Comparison of ENCODE assay signal across 28 cellular contexts in the genomic region with DNA sequence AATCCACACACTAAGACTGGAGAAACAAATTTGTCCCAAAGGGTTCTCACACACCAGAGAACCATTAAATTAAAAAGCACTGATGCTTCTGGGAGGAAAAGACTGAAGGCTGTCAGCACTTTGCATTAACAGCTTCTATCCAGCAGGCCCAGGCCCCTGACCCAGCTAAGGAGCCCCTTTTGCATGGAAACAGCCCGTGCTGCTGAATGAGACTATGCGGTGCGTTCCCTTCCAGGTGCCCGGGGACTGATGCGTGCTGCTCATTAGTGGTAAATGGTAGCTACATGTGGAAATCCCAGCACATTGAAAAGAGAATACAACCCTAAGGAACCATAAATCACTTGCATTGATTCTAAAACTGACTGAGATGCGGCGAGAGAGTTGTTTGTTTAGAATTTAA.
"Had no signal": no experiment of that assay in that cellular context is flagged by ENCODE, and none has a peak within 500 bp of the region (broad histone marks: within the 10 kb centered on the region; RNA-seq: fewer than 3 reads in every experiment).

No MANE protein-coding gene starts in this region.

- H3K27ac ChIP-seq: breast epithelium, epithelial cell of prostate, esophagus squamous epithelium, ovary, sigmoid colon, upper lobe of left lung, vagina had no signal

- H3K27ac Mint-ChIP-seq: activated B cell treated with CpG ODN at 0.5 μM for 24 hours; activated CD8-positive, alpha-beta memory T cell treated with anti-CD3 and anti-CD28 coated beads, Interleukin-2, amount 10 ng/mL, durations not matched to agents 7 days and 5 days; activated CD8-positive, alpha-beta T cell treated with anti-CD3 and anti-CD28 coated beads, Interleukin-2, amount 10 ng/mL, durations not matched to agents 7 days and 5 days; activated naive CD4-positive, alpha-beta T cell treated with anti-CD3 and anti-CD28 coated beads, Interleukin-2, amount 50 U/mL, for 24 hours; activated naive CD8-positive, alpha-beta T cell treated with anti-CD3 and anti-CD28 coated beads, Interleukin-2, amount 50 U/mL, for 24 hours; activated T-helper 2 cell treated with anti-CD3 and anti-CD28 coated beads, Interferon-gamma antibody, Interleukin-2, Interleukin-4, amounts not matched to agents 10 μg/mL and 5 μg/mL and 100 μg/mL, durations not matched to agents 14 hours and 24 hours and 36 hours; natural killer cell treated with Interleukin-12 subunit alpha and Interleukin-12 subunit beta and Interleukin-15 and Interleukin-18, amount 100 ng/mL, for 72 hours; stimulated activated effector memory CD8-positive, alpha-beta T cell treated with anti-CD3 and anti-CD28 coated beads, Interleukin-12 subunit alpha, Interleukin-12 subunit beta, amount 100 ng/mL, for 72 hours; stimulated activated naive CD8-positive, alpha-beta T cell treated with anti-CD3 and anti-CD28 coated beads, Interleukin-15, amount 100 ng/mL, for 72 hours had no signal

- H3K9me3 Mint-ChIP-seq: activated B cell treated with CpG ODN at 0.5 μM for 24 hours; activated naive CD4-positive, alpha-beta T cell treated with anti-CD3 and anti-CD28 coated beads, Interleukin-2, amount 50 U/mL, for 24 hours; activated naive CD8-positive, alpha-beta T cell treated with anti-CD3 and anti-CD28 coated beads, Interleukin-2, amount 50 U/mL, for 24 hours; activated T-helper 2 cell treated with anti-CD3 and anti-CD28 coated beads, Interferon-gamma antibody, Interleukin-2, Interleukin-4, amounts not matched to agents 10 μg/mL and 5 μg/mL and 100 μg/mL, durations not matched to agents 14 hours and 24 hours and 36 hours; natural killer cell treated with Interleukin-12 subunit alpha and Interleukin-12 subunit beta and Interleukin-15 and Interleukin-18, amount 100 ng/mL, for 72 hours; stimulated activated effector memory CD8-positive, alpha-beta T cell treated with anti-CD3 and anti-CD28 coated beads, Interleukin-12 subunit alpha, Interleukin-12 subunit beta, amount 100 ng/mL, for 72 hours; stimulated activated naive CD8-positive, alpha-beta T cell treated with anti-CD3 and anti-CD28 coated beads, Interleukin-15, amount 100 ng/mL, for 72 hours had no signal

- H3K4me1 ChIP-seq: breast epithelium, esophagus squamous epithelium, upper lobe of left lung, vagina had no signal

- H3K4me3 ChIP-seq: breast epithelium, esophagus squamous epithelium, mucosa of descending colon, ovary, sigmoid colon, upper lobe of left lung, vagina had no signal

- H3K36me3 ChIP-seq: breast epithelium, esophagus squamous epithelium, ovary, sigmoid colon, upper lobe of left lung, vagina had no signal

- H3K27me3 ChIP-seq: breast epithelium, esophagus squamous epithelium, ovary, sigmoid colon, upper lobe of left lung, vagina had no signal

- H3K27me3 Mint-ChIP-seq: activated CD8-positive, alpha-beta memory T cell treated with anti-CD3 and anti-CD28 coated beads, Interleukin-2, amount 10 ng/mL, durations not matched to agents 7 days and 5 days; activated naive CD4-positive, alpha-beta T cell treated with anti-CD3 and anti-CD28 coated beads, Interleukin-2, amount 50 U/mL, for 24 hours; progenitor cell of endocrine pancreas had no signal

- H3K36me3 Mint-ChIP-seq: activated CD8-positive, alpha-beta memory T cell treated with anti-CD3 and anti-CD28 coated beads, Interleukin-2, amount 10 ng/mL, durations not matched to agents 7 days and 5 days; activated naive CD4-positive, alpha-beta T cell treated with anti-CD3 and anti-CD28 coated beads, Interleukin-2, amount 50 U/mL, for 24 hours; natural killer cell treated with Interleukin-12 subunit alpha and Interleukin-12 subunit beta and Interleukin-15 and Interleukin-18, amount 100 ng/mL, for 72 hours; stimulated activated effector memory CD8-positive, alpha-beta T cell treated with anti-CD3 and anti-CD28 coated beads, Interleukin-12 subunit alpha, Interleukin-12 subunit beta, amount 100 ng/mL, for 72 hours had no signal

- ATAC-seq: activated CD8-positive, alpha-beta memory T cell treated with anti-CD3 and anti-CD28 coated beads, Interleukin-2, amount 10 ng/mL, durations not matched to agents 7 days and 5 days; activated CD8-positive, alpha-beta T cell treated with anti-CD3 and anti-CD28 coated beads, Interleukin-2, amount 10 ng/mL, durations not matched to agents 7 days and 5 days; activated naive CD8-positive, alpha-beta T cell treated with anti-CD3 and anti-CD28 coated beads, Interleukin-2, amount 50 U/mL, for 24 hours; left cardiac atrium; left ventricle myocardium superior; mucosa of descending colon; natural killer cell treated with Interleukin-12 subunit alpha and Interleukin-12 subunit beta and Interleukin-15 and Interleukin-18, amount 100 ng/mL, for 72 hours; stimulated activated effector memory CD8-positive, alpha-beta T cell treated with anti-CD3 and anti-CD28 coated beads, Interleukin-12 subunit alpha, Interleukin-12 subunit beta, amount 100 ng/mL, for 72 hours; stimulated activated naive CD8-positive, alpha-beta T cell treated with anti-CD3 and anti-CD28 coated beads, Interleukin-15, amount 100 ng/mL, for 72 hours had no signal

- H3K4me3 Mint-ChIP-seq: activated B cell treated with CpG ODN at 0.5 μM for 24 hours; activated CD8-positive, alpha-beta memory T cell treated with anti-CD3 and anti-CD28 coated beads, Interleukin-2, amount 10 ng/mL, durations not matched to agents 7 days and 5 days; activated CD8-positive, alpha-beta T cell treated with anti-CD3 and anti-CD28 coated beads, Interleukin-2, amount 10 ng/mL, durations not matched to agents 7 days and 5 days; activated naive CD4-positive, alpha-beta T cell treated with anti-CD3 and anti-CD28 coated beads, Interleukin-2, amount 50 U/mL, for 24 hours; activated naive CD8-positive, alpha-beta T cell treated with anti-CD3 and anti-CD28 coated beads, Interleukin-2, amount 50 U/mL, for 24 hours; natural killer cell treated with Interleukin-12 subunit alpha and Interleukin-12 subunit beta and Interleukin-15 and Interleukin-18, amount 100 ng/mL, for 72 hours; stimulated activated effector memory CD8-positive, alpha-beta T cell treated with anti-CD3 and anti-CD28 coated beads, Interleukin-12 subunit alpha, Interleukin-12 subunit beta, amount 100 ng/mL, for 72 hours; stimulated activated naive CD8-positive, alpha-beta T cell treated with anti-CD3 and anti-CD28 coated beads, Interleukin-15, amount 100 ng/mL, for 72 hours had no signal

- H3K4me1 Mint-ChIP-seq: stimulated activated effector memory CD8-positive, alpha-beta T cell treated with anti-CD3 and anti-CD28 coated beads, Interleukin-12 subunit alpha, Interleukin-12 subunit beta, amount 100 ng/mL, for 72 hours had no signal

- DNase-seq: activated B cell treated with CpG ODN at 0.5 μM for 24 hours; activated CD8-positive, alpha-beta memory T cell treated with anti-CD3 and anti-CD28 coated beads, Interleukin-2, amount 10 ng/mL, durations not matched to agents 7 days and 5 days; activated CD8-positive, alpha-beta T cell treated with anti-CD3 and anti-CD28 coated beads, Interleukin-2, amount 10 ng/mL, durations not matched to agents 7 days and 5 days; activated naive CD8-positive, alpha-beta T cell treated with anti-CD3 and anti-CD28 coated beads, Interleukin-2, amount 50 U/mL, for 24 hours; activated T-cell treated with anti-CD3 and anti-CD28 coated beads, Interleukin-2, amount 50 U/mL, for 48 hours; amygdala; central memory CD4-positive, alpha-beta T cell; esophagus squamous epithelium; foreskin melanocyte; islet precursor cell; left cardiac atrium; left ventricle myocardium superior; mucosa of descending colon; ovary; sigmoid colon; small intestine; stimulated activated CD4-positive, alpha-beta T cell treated with anti-CD3 and anti-CD28 coated beads, Interleukin-4, amount 100 ng/mL, for 24 hours; stimulated activated naive CD8-positive, alpha-beta T cell treated with anti-CD3 and anti-CD28 coated beads, Interleukin-15, amount 100 ng/mL, for 72 hours; substantia nigra; upper lobe of left lung had no signal
